18 cellular contexts compared by ENCODE assay signal in genomic region chr9:93205896-93206575, GRCh38. TPM values are rescaled to one million over a fixed set of nuclear protein-coding genes. Genes with fewer than 3 reads are reported as not detected.
DNase-seq lines count a peak whose midpoint lies in the region; ATAC-seq, FAIRE-seq and TF ChIP-seq lines count a peak whose summit lies in the region.
"Had no signal": no experiment of that assay in that cellular context is flagged by ENCODE, and none has a peak within 500 bp of the region (broad histone marks: within the 10 kb centered on the region; RNA-seq: fewer than 3 reads in every experiment).

No MANE protein-coding gene starts in this region.

- H2AFZ ChIP-seq in H1 (ENCODE audit: low read length) (no peak overlapping the region), osteoblast (ENCODE audit: low read length) (no peak overlapping the region)

- TF ChIP-seq EP300 in H1 (IDR thresholded peaks at IDR 0.05; ENCODE audit: borderline replicate concordance in 1 of 2, low read depth in 2 of 2, low read length in 2 of 2), result no peak

- H3K36me3 ChIP-seq in BLaER1 (no peaks in the 10 kb centered on the region), H1 (ENCODE audit: control insufficient read depth in 2 of 4, insufficient read depth in 4 of 4, low read length in 3 of 4) (no peaks in the 10 kb centered on the region; a peak in 1 of 8 replicates), osteoblast (ENCODE audit: insufficient read depth, low read length) (no peaks in the 10 kb centered on the region)
- H3K36me3 ChIP-seq: thyroid gland had no signal

- FAIRE-seq in H1 (lab: Jason Lieb, UNC), result no peak
- FAIRE-seq: A204.1, GM12892 had no signal

- no peak for TF ChIP-seq RAD21 in H1 (IDR thresholded peaks at IDR 0.05 in 1 of 2, conservative IDR thresholded peaks at IDR 0.05 in 1 of 2; ENCODE audit: low read depth in 2 of 2, low read length in 2 of 2)

- peaks cover 6% of the 10 kb centered on the region; the same call in 1 of the 2 replicates for H3K23me2 ChIP-seq in H1 (ENCODE audit: low read depth, low read length)

- no peaks in the 10 kb centered on the region for H3K9me3 ChIP-seq in BLaER1
- H3K9me3 ChIP-seq in H1 (ENCODE audit: insufficient read depth in 2 of 2, low read depth in 1 of 2, low read length in 1 of 2), result no peaks in the 10 kb centered on the region; a peak in 1 of 4 replicates
- no peaks in the 10 kb centered on the region for H3K9me3 ChIP-seq in osteoblast (ENCODE audit: low read depth, low read length)
- H3K9me3 ChIP-seq: thyroid gland had no signal

- no peak overlapping the region for H2BK12ac ChIP-seq in H1 (ENCODE audit: low read depth, low read length)

- H2BK5ac ChIP-seq in H1 (ENCODE audit: low read depth, low read length), result no peak overlapping the region

- CTCF ChIA-PET in H1 (lab: Charles Lee; ENCODE audit: partially characterized antibody), result no interaction called here

- no peak for TF ChIP-seq POLR2A in H1 (IDR thresholded peaks at IDR 0.05; ENCODE audit: control extremely low read depth in 1 of 2, low read depth in 2 of 2, low read length in 2 of 2)

- 87% methylated on average over 11 of the region's 12 CpGs; no CpG with 5 or more reads in 1 of the 2 experiments for WGBS in H1 (ENCODE audit: extremely low coverage in 1 of 2, insufficient coverage in 1 of 2, insufficient read length in 1 of 2, insufficient replicate concordance in 2 of 2, low coverage in 1 of 2, low lambda C conversion rate in 2 of 2, missing lambda C conversion rate in 1 of 2), 2 experiments

- H3K4me3 ChIP-seq in BLaER1, result peak overlapping the region; percentile 44
- no peak overlapping the region for H3K4me3 ChIP-seq in H1 (ENCODE audit: extremely low read depth in 1 of 4, insufficient read depth in 2 of 4, low read depth in 3 of 4, low read length in 4 of 4)
- no peak overlapping the region for H3K4me3 ChIP-seq in osteoblast (ENCODE audit: insufficient read depth, low read length)
- H3K4me3 ChIP-seq: thyroid gland had no signal

- H3K9ac ChIP-seq in BLaER1 (peak overlapping the region; percentile 48), H1 (replicated peaks in 1 of 4; ENCODE audit: extremely low read depth in 1 of 4, low read depth in 3 of 4, low read length in 3 of 4) (0 out of 7 replicates have a peak overlapping the region, but pooled peaks of 1 of the 4 experiments have one; percentile 10)

- no peak overlapping the region for H2AK5ac ChIP-seq in H1 (ENCODE audit: low read depth, low read length)

- H2BK15ac ChIP-seq in H1 (ENCODE audit: low read length), result no peak overlapping the region

- no peak overlapping the region for H3K4ac ChIP-seq in H1 (replicated peaks; ENCODE audit: insufficient read length, low read depth, low read length)

- no peak overlapping the region for H3K14ac ChIP-seq in H1 (ENCODE audit: insufficient read length)

- no peak for TF ChIP-seq CTCF in H1 (IDR thresholded peaks at IDR 0.05; ENCODE audit: control extremely low read depth in 1 of 3, insufficient read depth in 1 of 3, low read depth in 1 of 3, low read length in 3 of 3)
- TF ChIP-seq CTCF in osteoblast (IDR thresholded peaks at IDR 0.05; ENCODE audit: extremely low read depth, low read depth, low read length), result no peak

- H3K27ac ChIP-seq in BLaER1 (peak overlapping the region; percentile 68), H1 (ENCODE audit: low read depth, low read length) (no peak overlapping the region), layer of hippocampus (ENCODE audit: low read depth, low read length) (peak overlapping the region; percentile 72), osteoblast (ENCODE audit: low read depth, low read length) (no peak overlapping the region)
- H3K27ac ChIP-seq: thyroid gland had no signal

- no peak overlapping the region for H4K5ac ChIP-seq in H1 (ENCODE audit: insufficient read length, low read depth, low read length)

- H3K23ac ChIP-seq in H1 (ENCODE audit: insufficient read length), result no peak overlapping the region

- H3K4me2 ChIP-seq in BLaER1, result peak overlapping the region; percentile 96
- H3K4me2 ChIP-seq in H1 (ENCODE audit: insufficient read depth in 1 of 2, low read depth in 2 of 2, low read length in 2 of 2), result no peak overlapping the region
- no peak overlapping the region for H3K4me2 ChIP-seq in osteoblast (ENCODE audit: insufficient read depth, low read length)

- H4K8ac ChIP-seq in H1 (ENCODE audit: extremely low read depth, insufficient read depth, low read length), result peak overlapping the region; percentile 79

- no peak overlapping the region for H2BK120ac ChIP-seq in H1 (replicated peaks; ENCODE audit: low read depth, low read length)

- H3K4me1 ChIP-seq in BLaER1 (peaks cover 100% of the 10 kb centered on the region), H1 (replicated peaks in 1 of 4; ENCODE audit: control insufficient read depth in 3 of 4, insufficient read depth in 4 of 4, low read length in 3 of 4) (peaks cover 0 to 7% (median 3%) of the 10 kb centered on the region in 4 experiments; a peak in 3 of 7 replicates), osteoblast (ENCODE audit: insufficient read depth, low read length) (peaks cover 17% of the 10 kb centered on the region)

- no peak for ATAC-seq in GM21529 (IDR thresholded peaks at IDR 0.05; ENCODE audit: unreplicated experiment)
- ATAC-seq: activated CD4-positive, alpha-beta T cell treated with anti-CD3 and anti-CD28 coated beads for 36 hours; Panc1 had no signal

- H4K20me1 ChIP-seq in BLaER1, result peaks cover 34% of the 10 kb centered on the region
- peaks cover 0 to 36% of the 10 kb centered on the region in 2 experiments for H4K20me1 ChIP-seq in H1 (replicated peaks in 1 of 2; ENCODE audit: control insufficient read depth in 1 of 2, insufficient read depth in 2 of 2, low read length in 2 of 2)
- no peaks in the 10 kb centered on the region for H4K20me1 ChIP-seq in osteoblast (ENCODE audit: insufficient read depth, low read length)

- H3K79me2 ChIP-seq in H1 (ENCODE audit: control insufficient read depth in 1 of 2, insufficient read depth in 2 of 2, low read length in 2 of 2) (peaks cover 5 to 41% of the 10 kb centered on the region in 2 experiments; a peak in 3 of 4 replicates), osteoblast (ENCODE audit: insufficient read depth, low read length) (no peaks in the 10 kb centered on the region)

- peaks cover 46% of the 10 kb centered on the region for H3K79me1 ChIP-seq in H1 (ENCODE audit: low read depth, low read length)

- POLR2A ChIA-PET in H1 (lab: Charles Lee; ENCODE audit: partially characterized antibody), result no interaction called here

- H2BK20ac ChIP-seq in H1 (ENCODE audit: low read length), result no peak overlapping the region

- DNase-seq in H1 (ENCODE audit: low read depth in 1 of 2, low spot score in 2 of 2), result no peak
- peak; percentile 41 for DNase-seq in osteoblast (ENCODE audit: insufficient read length, low spot score, missing footprints)
- no peak for DNase-seq in stimulated activated CD4-positive, alpha-beta T cell treated with anti-CD3 and anti-CD28 coated beads, Interleukin-4, amount 100 ng/mL, for 4 hours
- DNase-seq in activated T-cell treated with anti-CD3 and anti-CD28 coated beads for 4 hours, result no peak
- DNase-seq in NCI-H774 (lab: John Stamatoyannopoulos, UW), result no peak
- DNase-seq: activated CD4-positive, alpha-beta T cell treated with anti-CD3 and anti-CD28 coated beads for 36 hours; activated CD8-positive, alpha-beta memory T cell treated with anti-CD3 and anti-CD28 coated beads, Interleukin-2, amount 10 ng/mL, durations not matched to agents 7 days and 5 days; T1000; thyroid gland had no signal

- H3K27me3 ChIP-seq in BLaER1 (no peaks in the 10 kb centered on the region), H1 (replicated peaks in 1 of 4; ENCODE audit: control insufficient read depth in 3 of 4, extremely low read depth in 1 of 4, insufficient read depth in 3 of 4, low read length in 3 of 4) (no peaks in the 10 kb centered on the region), layer of hippocampus (ENCODE audit: control insufficient read depth, insufficient read depth, low read length) (no peaks in the 10 kb centered on the region), osteoblast (ENCODE audit: insufficient read depth, low read length) (no peaks in the 10 kb centered on the region)
- H3K27me3 ChIP-seq: thyroid gland had no signal

- no peak overlapping the region for H4K91ac ChIP-seq in H1 (replicated peaks; ENCODE audit: insufficient read length, low read length)

- no peak overlapping the region for H3K56ac ChIP-seq in H1 (replicated peaks; ENCODE audit: insufficient read length, low read depth, low read length)

- no peak overlapping the region for H3K18ac ChIP-seq in H1 (ENCODE audit: extremely low read depth, low read length)

TF ChIP-seq in H1, 55 proteins besides CTCF, POLR2A, EP300 and RAD21 (continues in another document):
- no peak for TF ChIP-seq ASH2L (IDR thresholded peaks at IDR 0.05; ENCODE audit: low read length)
- no peak for TF ChIP-seq EGR1 (IDR thresholded peaks at IDR 0.05; ENCODE audit: borderline replicate concordance, low read depth, low read length)
- TF ChIP-seq YY1 (IDR thresholded peaks at IDR 0.05; ENCODE audit: low read depth, low read length), result no peak
- no peak for TF ChIP-seq HDAC6 (IDR thresholded peaks at IDR 0.05; ENCODE audit: low read depth, low read length)
- TF ChIP-seq CBX8 (IDR thresholded peaks at IDR 0.05; ENCODE audit: borderline replicate concordance, low read depth, low read length), result no peak
- no peak for TF ChIP-seq CHD2 (IDR thresholded peaks at IDR 0.05; ENCODE audit: low read length)
- TF ChIP-seq HDAC2 (IDR thresholded peaks at IDR 0.05; ENCODE audit: borderline replicate concordance in 1 of 2, low read depth in 2 of 2, low read length in 2 of 2), result no peak
- TF ChIP-seq MAFK (IDR thresholded peaks at IDR 0.05; ENCODE audit: low read depth, low read length), result no peak
- TF ChIP-seq SIRT6 (IDR thresholded peaks at IDR 0.05; ENCODE audit: low read length), result no peak
- TF ChIP-seq RNF2 (IDR thresholded peaks at IDR 0.05; ENCODE audit: borderline replicate concordance, low read depth, low read length, missing control alignments, poor library complexity, severe bottlenecking), result no peak
- TF ChIP-seq FOSL1 (IDR thresholded peaks at IDR 0.05; ENCODE audit: insufficient read depth, low read depth, low read length), result no peak
- TF ChIP-seq TBP (IDR thresholded peaks at IDR 0.05; ENCODE audit: low read depth, low read length), result no peak
- no peak for TF ChIP-seq CEBPB (IDR thresholded peaks at IDR 0.05; ENCODE audit: low read depth, low read length)
- no peak for TF ChIP-seq KDM4A (IDR thresholded peaks at IDR 0.05; ENCODE audit: low read depth, low read length, severe bottlenecking)

RNA-seq across cellular contexts. Expression of gene WNK2, which starts 22.1 kb away (rescaled TPM):
- 87.2 and 89.2 TPM in 2 replicates for total RNA-seq in H1 (2021; fragmentation: NEBNext Ultra II Directional; extraction: Animal tissue kit (Norgen Biotek cat#: 25700))
- polyA plus RNA-seq in H1 (2011; rRNA removed), result 12.0 and 20.6 TPM in 2 replicates
- polyA plus RNA-seq in H1 (2011; cell fraction: cytosol; rRNA removed), result 11.5 TPM
- polyA plus RNA-seq in H1 (2011; cell fraction: nucleus; rRNA removed), result 51.7 TPM
- polyA plus RNA-seq in H1 (2012, experiment 1 of 2), result 69.6 to 91.7 TPM (median 76.7 TPM) in 4 replicates
- polyA plus RNA-seq in H1 (2012, experiment 2 of 2), result 42.2 TPM
- polyA plus RNA-seq in H1 (2013, experiment 1 of 2), result 48.8 TPM
- polyA plus RNA-seq in H1 (2013, experiment 2 of 2), result 43.7 TPM
- 22.2 and 25.3 TPM in 2 replicates for polyA minus RNA-seq in H1 (2011; rRNA and poly(A)+ RNA removed)
- 43.6 TPM for polyA minus RNA-seq in H1 (2011; cell fraction: cytosol; rRNA and poly(A)+ RNA removed)
- 37.6 TPM for polyA minus RNA-seq in H1 (2011; cell fraction: nucleus; rRNA and poly(A)+ RNA removed)
- total RNA-seq in osteoblast, result not detected in 2 replicates
- total RNA-seq: activated CD8-positive, alpha-beta memory T cell treated with anti-CD3 and anti-CD28 coated beads, Interleukin-2, amount 10 ng/mL, durations not matched to agents 7 days and 5 days; myocyte; pulmonary artery endothelial cell had no signal
- polyA plus RNA-seq: BJ had no signal

Comparison
In these comparisons a context has a peak if more than half of its experiments do, and no peak if none do; other contexts are left out.
1. H3K27ac ChIP-seq: peak in BLaER1 (single experiment) and layer of hippocampus (single experiment); none in H1 (single experiment) and osteoblast (single experiment).
2. RNA of gene WNK2, which starts 22.1 kb away (total RNA-seq): 87.2 to 89.2 TPM in H1; not detected in osteoblast; every median in the first group is over 10 times any median in the second.